ENCODE assay signal across 16 cellular contexts in the genomic region with DNA sequence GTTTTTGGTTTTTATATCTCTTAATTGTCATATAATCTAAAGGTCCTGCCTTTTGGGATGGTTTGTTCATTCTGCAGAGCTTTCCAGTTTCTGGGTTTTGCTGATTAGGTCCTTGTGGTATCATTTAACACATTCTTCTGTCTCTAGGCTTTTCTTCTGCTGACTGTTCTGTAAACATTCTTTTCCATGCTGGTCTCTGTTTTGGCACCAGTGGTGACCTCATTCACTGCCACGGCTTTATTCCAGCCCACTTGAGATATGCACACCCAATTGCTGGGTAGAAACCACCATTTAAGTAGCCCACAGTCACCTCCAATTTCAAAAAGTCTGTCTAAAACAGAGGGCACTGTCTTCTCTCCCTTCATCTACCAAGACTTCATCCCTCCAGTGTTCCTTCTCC. TPM values are rescaled to one million over a fixed set of nuclear protein-coding genes. Genes with fewer than 3 reads are reported as not detected.
DNase-seq lines count a peak whose midpoint lies in the region; ATAC-seq and TF ChIP-seq lines count a peak whose summit lies in the region.
"Had no signal": no experiment of that assay in that cellular context is flagged by ENCODE, and none has a peak within 500 bp of the region (broad histone marks: within the 10 kb centered on the region; RNA-seq: fewer than 3 reads in every experiment).

No MANE protein-coding gene starts in this region.

- H3K36me3 ChIP-seq in right lobe of liver (no peaks in the 10 kb centered on the region), endodermal cell (ENCODE audit: control insufficient read depth, insufficient read depth, low read length) (peaks cover 9% of the 10 kb centered on the region), gastroesophageal sphincter (peaks cover 0 to 11% of the 10 kb centered on the region in 2 donors)
- H3K36me3 ChIP-seq: BE2C, uterus had no signal

- H3K27me3 ChIP-seq in right lobe of liver = no peaks in the 10 kb centered on the region
- H3K27me3 ChIP-seq in endodermal cell (ENCODE audit: control insufficient read depth, insufficient read depth, low read length, poor library complexity, severe bottlenecking) = no peaks in the 10 kb centered on the region
- no peaks in the 10 kb centered on the region for H3K27me3 ChIP-seq in gastroesophageal sphincter
- H3K27me3 ChIP-seq: BE2C, foreskin keratinocyte, uterus had no signal

- WGBS in right lobe of liver (ENCODE audit: insufficient coverage, low coverage, low lambda C conversion rate, missing lambda C conversion rate) = 42% methylated on average over 1 of the region's 1 CpG
- WGBS in endodermal cell (ENCODE audit: insufficient coverage in 1 of 2, insufficient read length in 1 of 2), 2 experiments = 89 to 92% methylated on average over 1 of the region's 1 CpG
- WGBS in gastroesophageal sphincter (ENCODE audit: low coverage in 1 of 2), 2 donors = 7% methylated on average over 1 of the region's 1 CpG; no CpG with 5 or more reads in 1 of the 2 donors

- H3K4me3 ChIP-seq in right lobe of liver (no peak overlapping the region), endodermal cell (ENCODE audit: low read length) (no peak overlapping the region), gastroesophageal sphincter (no peak overlapping the region)
- H3K4me3 ChIP-seq: uterus had no signal

- no peaks in the 10 kb centered on the region for H3K9me3 ChIP-seq in right lobe of liver
- H3K9me3 ChIP-seq in endodermal cell (ENCODE audit: control insufficient read depth, low read length) = no peaks in the 10 kb centered on the region
- no peaks in the 10 kb centered on the region for H3K9me3 ChIP-seq in gastroesophageal sphincter
- H3K9me3 ChIP-seq: BE2C, uterus had no signal

- no peak for DNase-seq in activated naive CD4-positive, alpha-beta T cell treated with anti-CD3 and anti-CD28 coated beads, Interleukin-2, amount 10 ng/mL, durations not matched to agents 7 days and 5 days
- no peak for DNase-seq in activated naive CD4-positive, alpha-beta T cell treated with Interleukin-2 at 50 U/mL for 16 hours
- DNase-seq in NCI-H2196 treated with DMSO at 0.1 percent for 48 hours (lab: John Stamatoyannopoulos, UW; ENCODE audit: unreplicated experiment) (peak; percentile 0), dedifferentiated amniotic fluid mesenchymal stem cell (ENCODE audit: extremely low spot score) (peak; percentile 69), osteocyte (ENCODE audit: extremely low spot score, unreplicated experiment) (no peak), right lobe of liver (no peak), endodermal cell (no peak)
- DNase-seq: activated CD4-positive, alpha-beta T cell treated with anti-CD3 and anti-CD28 coated beads, Interleukin-2, amount 50 U/mL, for 48 hours; activated gamma-delta T cell treated with Interleukin-2 at 50 U/mL for 16 hours; BE2C; foreskin keratinocyte; retina; stimulated activated CD4-positive, alpha-beta T cell treated with anti-CD3 and anti-CD28 coated beads, Interleukin-2, amount 100 ng/mL, for 48 hours; uterus had no signal

- intact Hi-C loops in right lobe of liver (cut with DNase I) = no loop called here

- ATAC-seq in right lobe of liver = no peak
- ATAC-seq in gastroesophageal sphincter = no peak
- ATAC-seq: foreskin keratinocyte; stimulated activated memory B cell treated with anti-CD40 and anti-IgM and Interleukin-4, amounts not matched to agents 10 μg/mL and 1 μg/mL and 100 μg/mL, for 72 hours had no signal

- H3K9ac ChIP-seq in endodermal cell (ENCODE audit: extremely low read depth, low read length, poor library complexity, severe bottlenecking) = no peak overlapping the region

- H3K9me3 Mint-ChIP-seq in activated naive CD4-positive, alpha-beta T cell treated with anti-CD3 and anti-CD28 coated beads, Interleukin-2, amount 10 ng/mL, durations not matched to agents 7 days and 5 days = peaks cover 7% of the 10 kb centered on the region
- H3K9me3 Mint-ChIP-seq in osteocyte (ENCODE audit: unreplicated experiment) = no peaks in the 10 kb centered on the region
- no peaks in the 10 kb centered on the region for H3K9me3 Mint-ChIP-seq in endodermal cell

- no peak for TF ChIP-seq CTCF in osteocyte (IDR thresholded peaks at IDR 0.05)
- TF ChIP-seq CTCF in right lobe of liver (IDR thresholded peaks at IDR 0.05) = no peak
- no peak for TF ChIP-seq CTCF in endodermal cell (conservative IDR thresholded peaks at IDR 0.05)
- TF ChIP-seq CTCF in gastroesophageal sphincter (IDR thresholded peaks at IDR 0.05) = no peak

- peaks cover 52% of the 10 kb centered on the region for H3K36me3 Mint-ChIP-seq in activated naive CD4-positive, alpha-beta T cell treated with anti-CD3 and anti-CD28 coated beads, Interleukin-2, amount 10 ng/mL, durations not matched to agents 7 days and 5 days
- H3K36me3 Mint-ChIP-seq in osteocyte (ENCODE audit: unreplicated experiment) (peaks cover 7% of the 10 kb centered on the region), endodermal cell (ENCODE audit: low read depth) (peaks cover 14% of the 10 kb centered on the region)

- CTCF ChIA-PET in activated naive CD4-positive, alpha-beta T cell treated with anti-CD3 and anti-CD28 coated beads, Interleukin-2, amount 10 ng/mL, durations not matched to agents 7 days and 5 days (lab: Charles Lee) = no interaction called here

- H3K27ac ChIP-seq in right lobe of liver = no peak overlapping the region
- no peak overlapping the region for H3K27ac ChIP-seq in endodermal cell (ENCODE audit: low read depth, low read length)
- H3K27ac ChIP-seq in gastroesophageal sphincter = no peak overlapping the region
- H3K27ac ChIP-seq: foreskin keratinocyte, uterus had no signal

- no peak overlapping the region for H3K4me3 Mint-ChIP-seq in activated naive CD4-positive, alpha-beta T cell treated with anti-CD3 and anti-CD28 coated beads, Interleukin-2, amount 10 ng/mL, durations not matched to agents 7 days and 5 days
- H3K4me3 Mint-ChIP-seq in osteocyte (ENCODE audit: unreplicated experiment) (no peak overlapping the region), endodermal cell (no peak overlapping the region)
- H3K4me3 Mint-ChIP-seq: stimulated activated memory B cell treated with anti-CD40 and anti-IgM and Interleukin-4, amounts not matched to agents 10 μg/mL and 1 μg/mL and 100 μg/mL, for 72 hours had no signal

- no peak for TF ChIP-seq POLR2A in right lobe of liver (IDR thresholded peaks at IDR 0.05)
- no peak for TF ChIP-seq POLR2A in gastroesophageal sphincter (IDR thresholded peaks at IDR 0.05)

- H3K4me1 ChIP-seq in right lobe of liver (no peaks in the 10 kb centered on the region), endodermal cell (ENCODE audit: control insufficient read depth, insufficient read depth, low read length) (no peaks in the 10 kb centered on the region), gastroesophageal sphincter (peaks cover 0 to 13% (median 0%) of the 10 kb centered on the region in 3 donors)
- H3K4me1 ChIP-seq: BE2C, foreskin keratinocyte, uterus had no signal

- peaks cover 37% of the 10 kb centered on the region for H3K4me1 Mint-ChIP-seq in activated naive CD4-positive, alpha-beta T cell treated with anti-CD3 and anti-CD28 coated beads, Interleukin-2, amount 10 ng/mL, durations not matched to agents 7 days and 5 days
- H3K4me1 Mint-ChIP-seq in osteocyte (ENCODE audit: unreplicated experiment) = peaks cover 16% of the 10 kb centered on the region
- peaks cover 5% of the 10 kb centered on the region for H3K4me1 Mint-ChIP-seq in endodermal cell
- H3K4me1 Mint-ChIP-seq: stimulated activated memory B cell treated with anti-CD40 and anti-IgM and Interleukin-4, amounts not matched to agents 10 μg/mL and 1 μg/mL and 100 μg/mL, for 72 hours had no signal

- no peak for TF ChIP-seq EP300 in gastroesophageal sphincter (IDR thresholded peaks at IDR 0.05)

- no peaks in the 10 kb centered on the region for H3K27me3 Mint-ChIP-seq in activated naive CD4-positive, alpha-beta T cell treated with anti-CD3 and anti-CD28 coated beads, Interleukin-2, amount 10 ng/mL, durations not matched to agents 7 days and 5 days
- H3K27me3 Mint-ChIP-seq in osteocyte (ENCODE audit: unreplicated experiment) (no peaks in the 10 kb centered on the region), endodermal cell (ENCODE audit: insufficient read depth) (no peaks in the 10 kb centered on the region)
- H3K27me3 Mint-ChIP-seq: stimulated activated memory B cell treated with anti-CD40 and anti-IgM and Interleukin-4, amounts not matched to agents 10 μg/mL and 1 μg/mL and 100 μg/mL, for 72 hours had no signal

- H3K27ac Mint-ChIP-seq in activated naive CD4-positive, alpha-beta T cell treated with anti-CD3 and anti-CD28 coated beads, Interleukin-2, amount 10 ng/mL, durations not matched to agents 7 days and 5 days = peak overlapping the region; percentile 1
- peak overlapping the region; percentile 45 for H3K27ac Mint-ChIP-seq in osteocyte (ENCODE audit: unreplicated experiment)
- H3K27ac Mint-ChIP-seq in endodermal cell = no peak overlapping the region
- H3K27ac Mint-ChIP-seq: stimulated activated memory B cell treated with anti-CD40 and anti-IgM and Interleukin-4, amounts not matched to agents 10 μg/mL and 1 μg/mL and 100 μg/mL, for 72 hours had no signal

RNA-seq across cellular contexts. Expression of gene COX10, which starts 31.1 kb away (rescaled TPM):
- total RNA-seq in osteocyte (15.3 and 15.6 TPM in 2 replicates), right lobe of liver (10 to 100 TPM in 2 of 6 experiments, 1 to 10 TPM in 4; 6.8 to 23.0 (median 9.0) TPM), endodermal cell (10 to 100 TPM; 15.0 to 15.4 TPM), gastroesophageal sphincter (10 to 100 TPM; 20.3 to 30.0 (median 26.5) TPM)
- 16.2 TPM for polyA plus RNA-seq in endodermal cell (2013, experiment 1 of 2)
- polyA plus RNA-seq in endodermal cell (2013, experiment 2 of 2) = 15.6 TPM

Comparison
In these comparisons a context has a peak if more than half of its experiments do, and no peak if none do; other contexts are left out.
1. DNase-seq: peak in NCI-H2196 treated with DMSO at 0.1 percent for 48 hours (single experiment) and dedifferentiated amniotic fluid mesenchymal stem cell (single experiment); none in activated naive CD4-positive, alpha-beta T cell treated with anti-CD3 and anti-CD28 coated beads, Interleukin-2, amount 10 ng/mL, durations not matched to agents 7 days and 5 days (single experiment), activated naive CD4-positive, alpha-beta T cell treated with Interleukin-2 at 50 U/mL for 16 hours (single experiment), osteocyte (single experiment), right lobe of liver (0 of 3) and endodermal cell (single experiment).